In genomic region chr2:64918220-64918886, GRCh38 we compare ENCODE assay signal across 8 cellular contexts.
DNase-seq lines count a peak whose midpoint lies in the region; TF ChIP-seq lines count a peak whose summit lies in the region.

No MANE protein-coding gene starts in this region.

- no peaks in the 10 kb centered on the region for H3K36me3 Mint-ChIP-seq in activated naive CD4-positive, alpha-beta T cell treated with anti-CD3 and anti-CD28 coated beads, Interleukin-2, amount 10 ng/mL, durations not matched to agents 7 days and 5 days
- no peaks in the 10 kb centered on the region for H3K36me3 Mint-ChIP-seq in type B pancreatic cell

- H3K4me1 Mint-ChIP-seq in activated naive CD4-positive, alpha-beta T cell treated with anti-CD3 and anti-CD28 coated beads, Interleukin-2, amount 10 ng/mL, durations not matched to agents 7 days and 5 days = peaks cover 29% of the 10 kb centered on the region
- H3K4me1 Mint-ChIP-seq in type B pancreatic cell (ENCODE audit: unreplicated experiment) = peaks cover 13% of the 10 kb centered on the region

- no peaks in the 10 kb centered on the region for H3K4me1 ChIP-seq in ascending aorta
- H3K4me1 ChIP-seq in liver (ENCODE audit: control insufficient read depth in 4 of 4, insufficient read depth in 4 of 4, low read length in 3 of 4) = peaks cover 5 to 13% (median 11%) of the 10 kb centered on the region in 4 donors

- H3K4me3 ChIP-seq in ascending aorta = peak overlapping the region; percentile 48 to 66
- H3K4me3 ChIP-seq in liver (ENCODE audit: low read depth in 1 of 3, low read length in 3 of 3) = peak overlapping the region in 2 of 3 donors; percentile 50 to 55

- H3K27me3 ChIP-seq in ascending aorta = no peaks in the 10 kb centered on the region
- no peaks in the 10 kb centered on the region for H3K27me3 ChIP-seq in liver (ENCODE audit: control insufficient read depth in 4 of 4, insufficient read depth in 4 of 4, low read length in 3 of 4)

- H3K27ac Mint-ChIP-seq in activated naive CD4-positive, alpha-beta T cell treated with anti-CD3 and anti-CD28 coated beads, Interleukin-2, amount 10 ng/mL, durations not matched to agents 7 days and 5 days = peak overlapping the region; percentile 74
- H3K27ac Mint-ChIP-seq in type B pancreatic cell = peak overlapping the region; percentile 78

- H3K9me3 ChIP-seq in ascending aorta = no peaks in the 10 kb centered on the region
- no peaks in the 10 kb centered on the region for H3K9me3 ChIP-seq in liver (ENCODE audit: control insufficient read depth in 4 of 4, low read length in 3 of 4)

- TF ChIP-seq CTCF in ascending aorta (IDR thresholded peaks at IDR 0.05) (no peak), liver (IDR thresholded peaks at IDR 0.05; ENCODE audit: low read depth, low read length, missing input control) (no peak), type B pancreatic cell (conservative IDR thresholded peaks at IDR 0.05) (no peak)

- no peak for TF ChIP-seq RAD21 in liver (IDR thresholded peaks at IDR 0.05)

- intact Hi-C loops in ascending aorta (cut with DNase I) = loop anchor here (5.0 kb wide), 2 partner anchors 69 to 269 kb away; partner anchors contain the start of gene SLC1A4

- no peaks in the 10 kb centered on the region for H3K9me3 Mint-ChIP-seq in activated naive CD4-positive, alpha-beta T cell treated with anti-CD3 and anti-CD28 coated beads, Interleukin-2, amount 10 ng/mL, durations not matched to agents 7 days and 5 days
- H3K9me3 Mint-ChIP-seq in type B pancreatic cell = no peaks in the 10 kb centered on the region

- 86% methylated on average over 8 of the region's 8 CpGs for WGBS in liver

- no peak for DNase-seq in activated naive CD4-positive, alpha-beta T cell treated with anti-CD3 and anti-CD28 coated beads, Interleukin-2, amount 10 ng/mL, durations not matched to agents 7 days and 5 days
- no peak for DNase-seq in activated naive CD4-positive, alpha-beta T cell treated with Interleukin-2 at 50 U/mL for 16 hours
- no peak for DNase-seq in ascending aorta (ENCODE audit: low spot score in 2 of 2)
- no peak for DNase-seq in type B pancreatic cell (ENCODE audit: extremely low spot score, unreplicated experiment)
- no peak for DNase-seq in NCI-H187 (lab: John Stamatoyannopoulos, UW)
- DNase-seq in cerebellar cortex (ENCODE audit: low spot score) = no peak
- no peak for DNase-seq in nucleus accumbens (lab: John Stamatoyannopoulos, UW)

- CTCF ChIA-PET in activated naive CD4-positive, alpha-beta T cell treated with anti-CD3 and anti-CD28 coated beads, Interleukin-2, amount 10 ng/mL, durations not matched to agents 7 days and 5 days (lab: Charles Lee) = interaction anchor here (0.5 to 7.6 kb wide), 38 partner anchors 10 to 633 kb away, joined by 3 to 60 read pairs (median 4); partner anchors contain the start of genes CEP68, RAB1A and SLC1A4

- no peak overlapping the region for H3K9ac ChIP-seq in liver (ENCODE audit: low read depth in 1 of 2, low read length in 2 of 2)

- H3K27me3 Mint-ChIP-seq in activated naive CD4-positive, alpha-beta T cell treated with anti-CD3 and anti-CD28 coated beads, Interleukin-2, amount 10 ng/mL, durations not matched to agents 7 days and 5 days = peaks cover 1% of the 10 kb centered on the region
- peaks cover 3% of the 10 kb centered on the region for H3K27me3 Mint-ChIP-seq in type B pancreatic cell

- no peaks in the 10 kb centered on the region for H3K36me3 ChIP-seq in ascending aorta
- H3K36me3 ChIP-seq in liver (ENCODE audit: control insufficient read depth in 4 of 4, insufficient read depth in 3 of 4, low read depth in 1 of 4, low read length in 3 of 4) = no peaks in the 10 kb centered on the region

- H3K27ac ChIP-seq in ascending aorta (peak overlapping the region in 1 of 2 donors; percentile 19), liver (ENCODE audit: low read depth in 1 of 2, low read length in 2 of 2) (peak overlapping the region; percentile 52 to 73)

- H3K4me3 Mint-ChIP-seq in activated naive CD4-positive, alpha-beta T cell treated with anti-CD3 and anti-CD28 coated beads, Interleukin-2, amount 10 ng/mL, durations not matched to agents 7 days and 5 days = peak overlapping the region; percentile 78
- peak overlapping the region; percentile 88 for H3K4me3 Mint-ChIP-seq in type B pancreatic cell

TF ChIP-seq in liver, 16 proteins besides CTCF, POLR2A, EP300 and RAD21:
- TF ChIP-seq NR2F2 (IDR thresholded peaks at IDR 0.05) = no peak
- TF ChIP-seq YY1 (IDR thresholded peaks at IDR 0.05) = no peak
- no peak for TF ChIP-seq ZBTB33 (IDR thresholded peaks at IDR 0.05)
- no peak for TF ChIP-seq RXRA (IDR thresholded peaks at IDR 0.05)
- TF ChIP-seq GABPA (IDR thresholded peaks at IDR 0.05 in 1 of 2, conservative IDR thresholded peaks at IDR 0.05 in 1 of 2) = no peak
- no peak for TF ChIP-seq FOXA1 (IDR thresholded peaks at IDR 0.05)
- no peak for TF ChIP-seq ATF3 (IDR thresholded peaks at IDR 0.05)
- no peak for TF ChIP-seq MAX (IDR thresholded peaks at IDR 0.05)
- TF ChIP-seq REST (IDR thresholded peaks at IDR 0.05) = no peak
- TF ChIP-seq HNF4A (conservative IDR thresholded peaks at IDR 0.05) = no peak
- TF ChIP-seq TAF1 (conservative IDR thresholded peaks at IDR 0.05) = no peak
- no peak for TF ChIP-seq SP1 (IDR thresholded peaks at IDR 0.05)
- no peak for TF ChIP-seq HNF4G (IDR thresholded peaks at IDR 0.05)
- TF ChIP-seq JUND (IDR thresholded peaks at IDR 0.05) = no peak
- no peak for TF ChIP-seq EGR1 (IDR thresholded peaks at IDR 0.05; ENCODE audit: low read depth in 2 of 2)
- TF ChIP-seq FOXA2 (IDR thresholded peaks at IDR 0.05) = no peak
